ENCODE assay signal across 14 cellular contexts in genomic region chr19:40586611-40587010, GRCh38.
"Had no signal": no experiment of that assay in that cellular context is flagged by ENCODE, and none has a peak within 500 bp of the region (broad histone marks: within the 10 kb centered on the region; RNA-seq: fewer than 3 reads in every experiment).

No MANE protein-coding gene starts in this region.

- H3K27me3 Mint-ChIP-seq: activated CD4-positive, alpha-beta T cell treated with anti-CD3 and anti-CD28 coated beads for 36 hours had no signal

- H3K9ac ChIP-seq: SK-N-SH had no signal

- H3K27ac ChIP-seq: dorsolateral prefrontal cortex, ovary, sigmoid colon, tibial artery had no signal

- H3K4me3 Mint-ChIP-seq: activated CD4-positive, alpha-beta T cell treated with anti-CD3 and anti-CD28 coated beads for 36 hours; activated naive CD4-positive, alpha-beta T cell treated with anti-CD3 and anti-CD28 coated beads for 36 hours; nephron; stimulated activated effector memory CD8-positive, alpha-beta T cell treated with anti-CD3 and anti-CD28 coated beads, Interleukin-12 subunit alpha, Interleukin-12 subunit beta, amount 100 ng/mL, for 72 hours had no signal

- H3K4me1 Mint-ChIP-seq: nephron had no signal

- ATAC-seq: activated CD4-positive, alpha-beta T cell treated with anti-CD3 and anti-CD28 coated beads for 36 hours; esophagus mucosa; stimulated activated effector memory CD8-positive, alpha-beta T cell treated with anti-CD3 and anti-CD28 coated beads, Interleukin-12 subunit alpha, Interleukin-12 subunit beta, amount 100 ng/mL, for 72 hours had no signal

- H3K27me3 ChIP-seq: dorsolateral prefrontal cortex, ovary, sigmoid colon, tibial artery had no signal

- H3K36me3 ChIP-seq: ovary had no signal

- H3K9me3 ChIP-seq: ovary, sigmoid colon, SK-N-SH, tibial artery had no signal

- H3K27ac Mint-ChIP-seq: activated naive CD4-positive, alpha-beta T cell treated with anti-CD3 and anti-CD28 coated beads for 36 hours; nephron had no signal

- H3K4me2 ChIP-seq: SK-N-SH had no signal

- H3K4me1 ChIP-seq: sigmoid colon, tibial artery had no signal

- H3K4me3 ChIP-seq: dorsolateral prefrontal cortex, ovary, sigmoid colon, tibial artery had no signal

- H3K9me3 Mint-ChIP-seq: activated naive CD4-positive, alpha-beta T cell treated with anti-CD3 and anti-CD28 coated beads for 36 hours; nephron; stimulated activated effector memory CD8-positive, alpha-beta T cell treated with anti-CD3 and anti-CD28 coated beads, Interleukin-12 subunit alpha, Interleukin-12 subunit beta, amount 100 ng/mL, for 72 hours had no signal

- DNase-seq: activated CD4-positive, alpha-beta T cell treated with anti-CD3 and anti-CD28 coated beads for 36 hours; activated CD8-positive, alpha-beta memory T cell treated with anti-CD3 and anti-CD28 coated beads, Interleukin-2, amount 50 U/mL, for 48 hours; activated naive CD4-positive, alpha-beta T cell treated with anti-CD3 and anti-CD28 coated beads for 36 hours; dorsolateral prefrontal cortex; kidney glomerular epithelial cell; mesendoderm; ovary; sigmoid colon; SK-N-SH; stimulated activated CD4-positive, alpha-beta T cell treated with anti-CD3 and anti-CD28 coated beads, Interleukin-2, amount 100 ng/mL, for 24 hours; tibial artery had no signal
